ENCODE assay signal across 15 cellular contexts in the genomic region with DNA sequence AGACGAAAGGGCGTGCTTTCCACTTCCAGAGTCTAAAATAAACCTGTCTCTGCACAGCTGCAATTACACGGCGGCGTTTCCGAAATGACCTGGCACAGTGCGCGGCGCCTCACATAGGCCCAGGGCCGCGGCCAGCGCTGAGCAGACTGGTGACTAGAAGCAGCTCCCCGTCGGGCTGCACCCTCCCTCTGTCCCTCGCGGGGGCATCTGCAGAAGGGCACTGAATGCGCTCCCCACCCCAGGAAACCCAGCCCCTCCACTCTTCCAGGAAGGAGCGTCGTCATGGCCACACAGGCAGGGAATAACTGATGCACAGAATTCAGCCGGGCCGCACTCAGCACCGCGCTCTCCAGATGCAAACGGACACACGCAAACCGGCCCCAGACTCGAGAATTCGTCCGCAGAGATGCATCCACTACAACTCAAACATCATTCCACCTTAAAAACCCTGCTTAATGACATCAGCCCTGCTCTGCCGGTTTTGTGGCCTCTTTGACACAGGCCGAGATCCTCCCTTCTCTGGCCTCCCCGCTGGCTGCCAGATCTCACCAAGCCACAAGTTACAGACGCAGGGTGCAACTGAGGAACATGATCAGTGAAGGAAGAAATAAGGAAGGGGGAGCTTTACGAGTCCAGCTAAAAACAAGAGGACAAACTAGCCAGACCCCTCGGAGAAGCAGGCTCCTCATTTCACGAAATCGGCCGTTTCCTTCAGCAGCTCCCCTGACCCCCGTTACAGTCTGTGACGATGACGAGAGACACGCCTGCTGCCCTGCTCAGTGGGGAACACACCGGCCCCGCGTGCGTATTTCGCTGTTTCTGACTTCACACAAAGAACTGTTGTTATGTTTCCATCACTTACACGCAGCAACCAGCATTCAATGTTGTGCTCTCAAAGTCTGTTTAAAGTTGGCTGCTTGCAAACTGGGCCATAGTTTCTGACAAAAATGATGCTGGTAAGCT. TPM values are rescaled to one million over a fixed set of nuclear protein-coding genes. Genes with fewer than 3 reads are reported as not detected.
A peak's percentile ranks its signal among the peaks of the same experiment; 100 is the strongest.
DNase-seq lines count a peak whose midpoint lies in the region; ATAC-seq and TF ChIP-seq lines count a peak whose summit lies in the region.
"Had no signal": no experiment of that assay in that cellular context is flagged by ENCODE, and none has a peak within 500 bp of the region (broad histone marks: within the 10 kb centered on the region; RNA-seq: fewer than 3 reads in every experiment).

No MANE protein-coding gene starts in this region.

- H3K9me3 Mint-ChIP-seq in activated CD8-positive, alpha-beta T cell treated with anti-CD3 and anti-CD28 coated beads, Interleukin-2, amount 10 ng/mL, durations not matched to agents 7 days and 5 days (ENCODE audit: insufficient read depth), result no peaks in the 10 kb centered on the region
- H3K9me3 Mint-ChIP-seq in naive thymus-derived CD8-positive, alpha-beta T cell, result no peaks in the 10 kb centered on the region

- H3K36me3 ChIP-seq in right atrium auricular region, result no peaks in the 10 kb centered on the region
- no peaks in the 10 kb centered on the region for H3K36me3 ChIP-seq in prostate gland

- H3K4me1 Mint-ChIP-seq in activated CD8-positive, alpha-beta T cell treated with anti-CD3 and anti-CD28 coated beads, Interleukin-2, amount 10 ng/mL, durations not matched to agents 7 days and 5 days (ENCODE audit: low read depth), result peaks cover 59% of the 10 kb centered on the region
- peaks cover 32 to 76% (median 71%) of the 10 kb centered on the region in 4 donors for H3K4me1 Mint-ChIP-seq in naive thymus-derived CD8-positive, alpha-beta T cell

- TF ChIP-seq POLR2A in prostate gland (IDR thresholded peaks at IDR 0.05), result no peak

- no peak overlapping the region for H3K4me3 ChIP-seq in right atrium auricular region
- no peak overlapping the region for H3K4me3 ChIP-seq in prostate gland

- H3K27ac Mint-ChIP-seq in activated CD8-positive, alpha-beta T cell treated with anti-CD3 and anti-CD28 coated beads, Interleukin-2, amount 10 ng/mL, durations not matched to agents 7 days and 5 days, result peak overlapping the region; percentile 68
- H3K27ac Mint-ChIP-seq in naive thymus-derived CD8-positive, alpha-beta T cell, result peak overlapping the region in 9 of 10 donors; percentile 59 to 91 (median 81)

- no peak for TF ChIP-seq CTCF in right atrium auricular region (IDR thresholded peaks at IDR 0.05)
- TF ChIP-seq CTCF in prostate gland (IDR thresholded peaks at IDR 0.05), result no peak

- CTCF ChIA-PET in activated CD8-positive, alpha-beta T cell treated with anti-CD3 and anti-CD28 coated beads, Interleukin-2, amount 10 ng/mL, durations not matched to agents 7 days and 5 days (lab: Charles Lee), result no interaction called here

- no peak for ATAC-seq in left ventricle myocardium superior
- ATAC-seq in activated CD8-positive, alpha-beta T cell treated with anti-CD3 and anti-CD28 coated beads, Interleukin-2, amount 10 ng/mL, durations not matched to agents 7 days and 5 days, result no peak
- no peak for ATAC-seq in naive thymus-derived CD8-positive, alpha-beta T cell

- peaks cover 66% of the 10 kb centered on the region for H3K36me3 Mint-ChIP-seq in activated CD8-positive, alpha-beta T cell treated with anti-CD3 and anti-CD28 coated beads, Interleukin-2, amount 10 ng/mL, durations not matched to agents 7 days and 5 days (ENCODE audit: low read depth)
- H3K36me3 Mint-ChIP-seq in naive thymus-derived CD8-positive, alpha-beta T cell, result peaks cover 0 to 52% (median 25%) of the 10 kb centered on the region in 3 donors

- intact Hi-C loops in left ventricle myocardium superior (cut with micrococcal nuclease), result no loop called here
- intact Hi-C loops in prostate gland (cut with DNase I), result no loop called here

- 94% methylated on average over 48 of the region's 48 CpGs for WGBS in prostate gland

- peak; percentile 29 for DNase-seq in left ventricle myocardium superior
- no peak for DNase-seq in right atrium auricular region (ENCODE audit: low spot score)
- no peak for DNase-seq in activated CD8-positive, alpha-beta T cell treated with anti-CD3 and anti-CD28 coated beads, Interleukin-2, amount 10 ng/mL, durations not matched to agents 7 days and 5 days
- DNase-seq in naive thymus-derived CD8-positive, alpha-beta T cell, result no peak
- DNase-seq in stimulated activated CD8-positive, alpha-beta memory T cell treated with anti-CD3 and anti-CD28 coated beads, Interleukin-4, amount 100 ng/mL, for 48 hours, result no peak
- DNase-seq in NCI-H226, result no peak
- DNase-seq in prostate gland (ENCODE audit: low spot score), result no peak
- DNase-seq: activated CD4-positive, alpha-beta T cell treated with anti-CD3 and anti-CD28 coated beads, Interleukin-2, amount 50 U/mL, for 4 hours; activated gamma-delta T cell treated with Interleukin-2 at 50 U/mL for 16 hours; AML-193; hippocampal formation; KG1; NCI-H345; SIG-M5; stimulated activated CD4-positive, alpha-beta T cell treated with anti-CD3 and anti-CD28 coated beads, Interleukin-15, amount 100 ng/mL, for 24 hours had no signal

- POLR2A ChIA-PET in activated CD8-positive, alpha-beta T cell treated with anti-CD3 and anti-CD28 coated beads, Interleukin-2, amount 10 ng/mL, durations not matched to agents 7 days and 5 days (lab: Charles Lee), result interaction anchor here (1.3 kb wide), 1 partner anchor 8 kb away, joined by 11 read pairs; no protein-coding TSS in a partner anchor
- POLR2A ChIA-PET in naive thymus-derived CD8-positive, alpha-beta T cell (lab: Charles Lee), result interaction anchor here (0.6 kb wide), 1 partner anchor 38 kb away, joined by 3 read pairs; no protein-coding TSS in a partner anchor

- H3K9me3 ChIP-seq in right atrium auricular region (no peaks in the 10 kb centered on the region), prostate gland (no peaks in the 10 kb centered on the region)

- H3K27me3 ChIP-seq in right atrium auricular region (no peaks in the 10 kb centered on the region), prostate gland (replicated peaks; ENCODE audit: insufficient read depth) (no peaks in the 10 kb centered on the region)

- H3K27me3 Mint-ChIP-seq in activated CD8-positive, alpha-beta T cell treated with anti-CD3 and anti-CD28 coated beads, Interleukin-2, amount 10 ng/mL, durations not matched to agents 7 days and 5 days (ENCODE audit: low read depth), result no peaks in the 10 kb centered on the region
- H3K27me3 Mint-ChIP-seq in naive thymus-derived CD8-positive, alpha-beta T cell, result no peaks in the 10 kb centered on the region

- peak overlapping the region; percentile 6 for H3K4me3 Mint-ChIP-seq in activated CD8-positive, alpha-beta T cell treated with anti-CD3 and anti-CD28 coated beads, Interleukin-2, amount 10 ng/mL, durations not matched to agents 7 days and 5 days
- H3K4me3 Mint-ChIP-seq in naive thymus-derived CD8-positive, alpha-beta T cell, result peak overlapping the region in 8 of 10 donors; percentile 8 to 80 (median 48)

- no peak overlapping the region for H3K27ac ChIP-seq in right atrium auricular region
- H3K27ac ChIP-seq in prostate gland, result no peak overlapping the region

- H3K4me1 ChIP-seq in right atrium auricular region (peaks cover 0 to 31% of the 10 kb centered on the region in 2 donors), prostate gland (replicated peaks) (no peaks in the 10 kb centered on the region)

RNA-seq across cellular contexts. Expression of gene MBP, which starts 40.2 kb away (rescaled TPM):
- total RNA-seq in left ventricle myocardium superior (32.7 TPM), right atrium auricular region (10 to 100 TPM; 15.4 to 15.8 TPM), prostate gland (10 to 100 TPM; 19.8 to 43.5 TPM)
- 10 to 100 TPM; 86.5 to 87.0 TPM for total RNA-seq in activated CD8-positive, alpha-beta T cell treated with anti-CD3 and anti-CD28 coated beads, Interleukin-2, amount 10 ng/mL, durations not matched to agents 7 days and 5 days
- total RNA-seq in naive thymus-derived CD8-positive, alpha-beta T cell, result 100 to 1,000 TPM in 1 of 2 experiments, 10 to 100 TPM in 1; 99.9 to 108 TPM
- polyA plus RNA-seq in naive thymus-derived CD8-positive, alpha-beta T cell, result 100 to 1,000 TPM in 2 of 3 donors, 10 to 100 TPM in 1; 89.2 to 148 (median 105) TPM
